In the genomic region with DNA sequence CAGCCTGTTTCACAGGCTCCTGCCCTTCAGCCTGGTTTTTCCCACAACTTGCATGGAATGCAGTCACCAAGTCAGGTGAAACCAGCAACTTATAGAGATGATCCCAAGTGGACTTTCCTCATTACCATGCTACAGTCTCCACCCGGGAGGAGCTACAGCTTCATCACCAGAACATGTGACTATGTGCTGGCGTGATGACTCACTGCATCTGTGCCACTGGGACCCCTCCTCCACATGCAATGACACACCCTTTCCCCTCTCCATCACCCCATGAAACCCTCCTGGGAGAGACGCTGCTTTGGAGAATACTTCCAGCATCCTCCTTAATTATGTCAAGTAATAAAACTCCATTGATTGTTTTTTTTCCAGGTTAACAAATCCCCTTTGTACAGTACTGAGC, we compare ENCODE assay signal across 1 cellular context.
TF ChIP-seq lines count a peak whose summit lies in the region.

No MANE protein-coding gene starts in this region.

TF ChIP-seq in SK-N-SH treated with all-trans-retinoic acid at 6 μM for 48 hours, 23 proteins besides CTCF, POLR2A, EP300 and RAD21 (continued from another document):
- TF ChIP-seq TSHZ2 (CRISPR knock-in tag; IDR thresholded peaks at IDR 0.05) (no peak), ARNTL (CRISPR knock-in tag; IDR thresholded peaks at IDR 0.05; ENCODE audit: borderline replicate concordance, low read depth) (no peak), ISL1 (CRISPR knock-in tag; IDR thresholded peaks at IDR 0.05) (no peak)
